ENCODE assay signal across 8 cellular contexts in genomic region chr22:44550666-44551491, GRCh38. TPM values are rescaled to one million over a fixed set of nuclear protein-coding genes. Genes with fewer than 3 reads are reported as not detected.
A peak's percentile ranks its signal among the peaks of the same experiment; 100 is the strongest.
DNase-seq lines count a peak whose midpoint lies in the region; FAIRE-seq and TF ChIP-seq lines count a peak whose summit lies in the region.

No MANE protein-coding gene starts in this region.

- FAIRE-seq in H54 (lab: Jason Lieb, UNC): no peak

- no peak for TF ChIP-seq CTCF in retinal pigment epithelial cell (conservative IDR thresholded peaks at IDR 0.05; ENCODE audit: low read depth, low read length)

- no peak overlapping the region for H3K4me3 ChIP-seq in retinal pigment epithelial cell (ENCODE audit: low read length)

- no peak for TF ChIP-seq POLR2A in H54 (IDR thresholded peaks at IDR 0.05; ENCODE audit: low read depth, low read length)

- DNase-seq in H54 (ENCODE audit: insufficient read length, low spot score): peak; percentile 53
- DNase-seq in RPMI7951 (ENCODE audit: low read depth): peak; percentile 98
- peak; percentile 90 for DNase-seq in fibroblast of gingiva (ENCODE audit: low read depth)
- peak; percentile 23 for DNase-seq in retinal pigment epithelial cell (ENCODE audit: low read depth)
- no peak for DNase-seq in NCI-H2171 (lab: John Stamatoyannopoulos, UW)
- DNase-seq in NCI-H524 treated with DMSO at 0.1 percent for 48 hours (lab: John Stamatoyannopoulos, UW): no peak
- no peak for DNase-seq in pons (ENCODE audit: low spot score)
- DNase-seq in iPS-NIHi11 (ENCODE audit: low spot score): no peak

RNA-seq across cellular contexts. Expression of gene RTL6, which starts 52.8 kb away (rescaled TPM):
- total RNA-seq in RPMI7951 (2014; rRNA removed; shearing (Covaris generic)): 14.2 and 16.6 TPM in 2 replicates

Comparison
In these comparisons a context has a peak if more than half of its experiments do, and no peak if none do; other contexts are left out.
1. DNase-seq: peak in H54 (single experiment), RPMI7951 (single experiment), fibroblast of gingiva (single experiment) and retinal pigment epithelial cell (single experiment); none in NCI-H2171 (single experiment), NCI-H524 treated with DMSO at 0.1 percent for 48 hours (single experiment), pons (single experiment) and iPS-NIHi11 (single experiment).